9 cellular contexts compared by ENCODE assay signal in genomic region chr18:9827856-9828793, GRCh38. TPM values are rescaled to one million over a fixed set of nuclear protein-coding genes. Genes with fewer than 3 reads are reported as not detected.
A peak's percentile ranks its signal among the peaks of the same experiment; 100 is the strongest.
DNase-seq lines count a peak whose midpoint lies in the region; ATAC-seq, FAIRE-seq and TF ChIP-seq lines count a peak whose summit lies in the region.
"Had no signal": no experiment of that assay in that cellular context is flagged by ENCODE, and none has a peak within 500 bp of the region (broad histone marks: within the 10 kb centered on the region; RNA-seq: fewer than 3 reads in every experiment).

No MANE protein-coding gene starts in this region.

- ATAC-seq in A549 (peak; percentile 83 to 90), lower lobe of right lung (peak; percentile 53 to 73), GM18870 (IDR thresholded peaks at IDR 0.05; ENCODE audit: unreplicated experiment) (no peak), HG02763 (IDR thresholded peaks at IDR 0.05; ENCODE audit: unreplicated experiment) (no peak)

- no peak for FAIRE-seq in A549 (lab: Jason Lieb, UNC)

- peak; percentile 17 to 66; a peak in 2 of 5 replicates for TF ChIP-seq EP300 in A549 (IDR thresholded peaks at IDR 0.05)

- TF ChIP-seq RAD21 in A549 (conservative IDR thresholded peaks at IDR 0.05 in 1 of 2, IDR thresholded peaks at IDR 0.05 in 1 of 2): peak; percentile 19 to 36; a peak in 2 of 5 replicates

- DNase-seq in A549 (ENCODE audit: low read depth in 1 of 2, low spot score in 1 of 2) (peak; percentile 86 to 94), KG1 (lab: John Stamatoyannopoulos, UW) (peak; percentile 64), brain microvascular endothelial cell (peak; percentile 99), lower lobe of right lung (peak; percentile 74), NCI-H187 (lab: John Stamatoyannopoulos, UW) (no peak)
- DNase-seq in stimulated activated CD4-positive, alpha-beta T cell treated with anti-CD3 and anti-CD28 coated beads, Interleukin-12 subunit alpha, Interleukin-12 subunit beta, amount 100 ng/mL, for 4 hours: no peak

- peak overlapping the region; percentile 80 for H3K4me2 ChIP-seq in A549

- WGBS in A549 (ENCODE audit: missing lambda C conversion rate): 5% methylated on average over 15 of the region's 15 CpGs

- TF ChIP-seq POLR2A in A549 (IDR thresholded peaks at IDR 0.05; ENCODE audit: low read length): no peak

- in situ Hi-C loops in brain microvascular endothelial cell (cut with HindIII; ENCODE audit: low pct_ligation_motif_present, low sequenced_read_pairs): no loop called here

- peaks cover 57% of the 10 kb centered on the region for H3K4me1 ChIP-seq in A549
- H3K4me1 ChIP-seq in lower lobe of right lung: peaks cover 43% of the 10 kb centered on the region

- peak overlapping the region; percentile 93 to 96 for H3K27ac ChIP-seq in A549
- peak overlapping the region; percentile 85 for H3K27ac ChIP-seq in brain microvascular endothelial cell
- peak overlapping the region; percentile 84 for H3K27ac ChIP-seq in lower lobe of right lung

- CTCF ChIA-PET in A549 (lab: Yijun Ruan, JAX): interaction anchor here (1.9 kb wide), 1 partner anchor 41 kb away, joined by 6 read pairs; no protein-coding TSS in a partner anchor

- H3K9me3 ChIP-seq in A549 (no peaks in the 10 kb centered on the region), lower lobe of right lung (no peaks in the 10 kb centered on the region)

- H3K27me3 ChIP-seq in brain microvascular endothelial cell (replicated peaks) (no peaks in the 10 kb centered on the region), lower lobe of right lung (ENCODE audit: low read depth) (no peaks in the 10 kb centered on the region)

- no peak for TF ChIP-seq CTCF in A549 (IDR thresholded peaks at IDR 0.05)
- no peak for TF ChIP-seq CTCF in brain microvascular endothelial cell (IDR thresholded peaks at IDR 0.05; ENCODE audit: low read depth, low read length, missing control alignments)
- TF ChIP-seq CTCF in lower lobe of right lung (IDR thresholded peaks at IDR 0.05): no peak

- H3K36me3 ChIP-seq in brain microvascular endothelial cell (replicated peaks) (peaks cover 10% of the 10 kb centered on the region), lower lobe of right lung (peaks cover 10% of the 10 kb centered on the region)

- POLR2A ChIA-PET in A549 (lab: Yijun Ruan, JAX): interaction anchor here (0.7 to 1.4 kb wide), 4 partner anchors 49 to 87 kb away, joined by 3 to 4 read pairs (median 4); no protein-coding TSS in a partner anchor

- intact Hi-C loops in lower lobe of right lung (cut with DNase I): no loop called here

- no peak overlapping the region for H3K4me3 ChIP-seq in A549
- no peak overlapping the region for H3K4me3 ChIP-seq in brain microvascular endothelial cell (ENCODE audit: low read depth, low read length)
- no peak overlapping the region for H3K4me3 ChIP-seq in lower lobe of right lung

TF ChIP-seq in A549, 52 proteins besides CTCF, POLR2A, EP300 and RAD21 (continues in another document):
- TF ChIP-seq USF2 (IDR thresholded peaks at IDR 0.05): 0 out of 2 replicates have a peak, but pooled peaks have one; percentile 31
- TF ChIP-seq FOSL2 (IDR thresholded peaks at IDR 0.05): 0 out of 2 replicates have a peak, but pooled peaks have one; percentile 36
- TF ChIP-seq FOSL2 (CRISPR knock-in tag; IDR thresholded peaks at IDR 0.05): peak; percentile 84
- TF ChIP-seq MAFK (IDR thresholded peaks at IDR 0.05; ENCODE audit: partially characterized antibody): no peak
- TF ChIP-seq CEBPB (IDR thresholded peaks at IDR 0.05): peak; percentile 65 to 86
- TF ChIP-seq PBX3 (IDR thresholded peaks at IDR 0.05): no peak
- 0 out of 2 replicates have a peak, but pooled peaks have one; percentile 57 for TF ChIP-seq JUNB (IDR thresholded peaks at IDR 0.05)
- TF ChIP-seq GATA3 (IDR thresholded peaks at IDR 0.05; ENCODE audit: borderline replicate concordance): peak; percentile 29; the same call in 1 of the 2 replicates
- no peak for TF ChIP-seq ELK1 (IDR thresholded peaks at IDR 0.05; ENCODE audit: low read depth, low read length)
- TF ChIP-seq RCOR1 (IDR thresholded peaks at IDR 0.05; ENCODE audit: low read depth, low read length): no peak
- TF ChIP-seq NR3C1 (IDR thresholded peaks at IDR 0.05): no peak
- no peak for TF ChIP-seq RNF2 (IDR thresholded peaks at IDR 0.05; ENCODE audit: borderline replicate concordance, low read depth)
- TF ChIP-seq HOXB13 (CRISPR knock-in tag; IDR thresholded peaks at IDR 0.05; ENCODE audit: low read depth): peak; percentile 92
- TF ChIP-seq JUN (IDR thresholded peaks at IDR 0.05): peak in 1 of 2 experiments; percentile 61; a peak in 2 of 5 replicates
- no peak for TF ChIP-seq SREBF2 (IDR thresholded peaks at IDR 0.05)
- TF ChIP-seq CBX8 (IDR thresholded peaks at IDR 0.05): no peak
- no peak for TF ChIP-seq PHF8 (IDR thresholded peaks at IDR 0.05; ENCODE audit: borderline replicate concordance, low read depth)
- TF ChIP-seq KDM1A (IDR thresholded peaks at IDR 0.05; ENCODE audit: low read depth): no peak
- TF ChIP-seq ZFP36 (IDR thresholded peaks at IDR 0.05; ENCODE audit: borderline replicate concordance, partially characterized antibody): no peak
- TF ChIP-seq RFX5 (IDR thresholded peaks at IDR 0.05): no peak
- no peak for TF ChIP-seq KDM5A (IDR thresholded peaks at IDR 0.05)
- no peak for TF ChIP-seq CBX2 (IDR thresholded peaks at IDR 0.05; ENCODE audit: borderline replicate concordance, low read depth)
- TF ChIP-seq MYC (IDR thresholded peaks at IDR 0.05; ENCODE audit: borderline replicate concordance, low read length): no peak
- TF ChIP-seq HEYL (CRISPR knock-in tag; IDR thresholded peaks at IDR 0.05): 0 out of 2 replicates have a peak, but pooled peaks have one; percentile 45
- peak; percentile 28; the same call in 1 of the 2 replicates for TF ChIP-seq HOXA7 (CRISPR knock-in tag; IDR thresholded peaks at IDR 0.05)
- TF ChIP-seq MAX (IDR thresholded peaks at IDR 0.05): peak; percentile 85
- peak; percentile 86 for TF ChIP-seq ATOH8 (CRISPR knock-in tag; IDR thresholded peaks at IDR 0.05; ENCODE audit: low read depth)
- peak; percentile 59; the same call in 1 of the 2 replicates for TF ChIP-seq E2F6 (IDR thresholded peaks at IDR 0.05; ENCODE audit: borderline replicate concordance, low read depth)

RNA-seq across cellular contexts. Expression of gene TXNDC2, which starts 57.6 kb away (rescaled TPM):
- 0.16 TPM in 1 of 2 replicates, not detected in the other for polyA plus RNA-seq in A549 (2011; rRNA removed)
- polyA plus RNA-seq in A549 (2012; cell fraction: cytosol; rRNA removed): 0.05 and 0.09 TPM in 2 replicates
- polyA plus RNA-seq in A549 (2012; cell fraction: nucleus; rRNA removed): 0.12 TPM in 1 of 2 replicates, not detected in the other
- polyA plus RNA-seq in A549 (2017; fragmentation: RNase III; extraction: RNeasy Plus Mini Kit Qiagen cat#74134 plus additional on column Dnase treatment): 0.06 to 0.12 TPM in 2 of 3 replicates, not detected in the other
- polyA minus RNA-seq in A549 (2011; rRNA and poly(A)+ RNA removed): 0.37 TPM in 1 of 2 replicates, not detected in the other
- 0.12 TPM for total RNA-seq in lower lobe of right lung
- total RNA-seq: activated CD8-positive, alpha-beta memory T cell treated with anti-CD3 and anti-CD28 coated beads for 36 hours had no signal

Comparison
In these comparisons a context has a peak if more than half of its experiments do, and no peak if none do; other contexts are left out.
1. ATAC-seq: peak in A549 (2 of 2) and lower lobe of right lung (2 of 2); none in GM18870 (single experiment) and HG02763 (single experiment).
2. DNase-seq: peak in A549 (2 of 2), KG1 (single experiment), brain microvascular endothelial cell (single experiment) and lower lobe of right lung (single experiment); none in stimulated activated CD4-positive, alpha-beta T cell treated with anti-CD3 and anti-CD28 coated beads, Interleukin-12 subunit alpha, Interleukin-12 subunit beta, amount 100 ng/mL, for 4 hours (single experiment) and NCI-H187 (0 of 2).
3. Peak in every context shown above with its lines, with median percentiles within 50 percentile points of each other: H3K27ac ChIP-seq.